In the genomic region with DNA sequence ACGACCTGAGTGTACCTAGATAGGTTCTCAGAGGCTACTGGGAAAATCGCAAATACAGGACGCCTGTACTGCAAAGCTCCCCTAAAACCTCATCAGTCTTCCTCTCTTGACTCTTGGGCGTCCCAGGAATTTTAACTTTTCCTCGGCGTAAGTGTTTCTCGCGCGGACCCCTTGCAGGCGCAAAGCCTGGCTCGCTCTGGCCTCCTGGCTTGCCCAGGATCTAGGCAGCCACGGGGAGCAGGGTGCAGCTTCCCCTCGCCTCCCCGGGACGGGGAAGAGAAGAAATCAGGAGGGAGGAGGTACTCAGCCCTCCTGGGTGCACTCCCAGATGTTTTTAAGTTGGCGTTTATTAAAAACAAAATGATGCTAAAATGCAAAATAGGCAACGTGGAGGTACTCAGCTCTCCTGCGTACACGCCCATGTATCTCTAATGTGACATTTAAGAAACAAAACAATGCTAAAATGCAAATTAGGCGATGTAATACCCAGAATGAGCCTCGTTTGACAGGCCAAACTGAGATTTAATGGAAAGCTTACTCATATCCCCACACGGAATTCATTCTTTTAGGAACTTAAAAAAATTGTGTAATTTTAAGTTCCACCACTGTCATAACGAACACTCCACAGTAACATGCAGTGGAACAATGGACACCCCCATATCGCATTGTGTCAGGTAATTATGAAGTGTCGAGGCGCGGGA, we compare ENCODE assay signal across 8 cellular contexts. TPM values are rescaled to one million over a fixed set of nuclear protein-coding genes. Genes with fewer than 3 reads are reported as not detected.
DNase-seq lines count a peak whose midpoint lies in the region; ATAC-seq and TF ChIP-seq lines count a peak whose summit lies in the region.

No MANE protein-coding gene starts in this region.

- H3K4me1 Mint-ChIP-seq in progenitor cell of endocrine pancreas (ENCODE audit: low read depth), result peaks cover 14% of the 10 kb centered on the region

- H3K9me3 ChIP-seq in DND-41 (ENCODE audit: insufficient read depth, low read length, severe bottlenecking), result no peaks in the 10 kb centered on the region
- H3K9me3 ChIP-seq in OCI-LY7 (ENCODE audit: low read length), result no peaks in the 10 kb centered on the region
- H3K9me3 ChIP-seq in body of pancreas, result no peaks in the 10 kb centered on the region

- H3K27ac ChIP-seq in DND-41 (ENCODE audit: low read length) (no peak overlapping the region), OCI-LY7 (ENCODE audit: low read depth, low read length, poor library complexity, severe bottlenecking) (peak overlapping the region; percentile 67), body of pancreas (no peak overlapping the region)

- H3K4me2 ChIP-seq in DND-41 (ENCODE audit: insufficient read depth, low read length), result peak overlapping the region; percentile 86
- peak overlapping the region; percentile 93 for H3K4me2 ChIP-seq in OCI-LY7 (ENCODE audit: low read length)

- CTCF ChIA-PET in OCI-LY7 (lab: Charles Lee; ENCODE audit: unreplicated experiment), result interaction anchor here (1.0 to 1.5 kb wide), 6 partner anchors 30 to 186 kb away, joined by 3 to 5 read pairs (median 4); no protein-coding TSS in a partner anchor

- peak overlapping the region; percentile 80 for H3K4me3 Mint-ChIP-seq in progenitor cell of endocrine pancreas (ENCODE audit: low read depth)

- H3K27me3 ChIP-seq in DND-41 (ENCODE audit: insufficient read depth, low read length, poor library complexity), result peaks cover 32% of the 10 kb centered on the region
- H3K27me3 ChIP-seq in body of pancreas, result no peaks in the 10 kb centered on the region

- no peak for ATAC-seq in DND-41 (ENCODE audit: insufficient read depth, low read depth)
- no peak for ATAC-seq in GM21447 (IDR thresholded peaks at IDR 0.05; ENCODE audit: unreplicated experiment)
- no peak for ATAC-seq in body of pancreas

- no TSS peak for BruUV-seq in OCI-LY7 (replicated peaks; lab: Mats Ljungman, UMichigan)

- H3K9me3 Mint-ChIP-seq in progenitor cell of endocrine pancreas (ENCODE audit: low read depth), result no peaks in the 10 kb centered on the region

- H3K36me3 Mint-ChIP-seq in progenitor cell of endocrine pancreas (ENCODE audit: insufficient read depth), result no peaks in the 10 kb centered on the region

- H2AFZ ChIP-seq in DND-41 (ENCODE audit: low read depth, low read length) (peak overlapping the region; percentile 66), OCI-LY7 (ENCODE audit: low read length) (peak overlapping the region; percentile 59; the same call in 1 of the 2 replicates)

- TF ChIP-seq CTCF in DND-41 (IDR thresholded peaks at IDR 0.05; ENCODE audit: borderline replicate concordance, extremely low read depth, low read length, poor library complexity, severe bottlenecking) (no peak), OCI-LY7 (conservative IDR thresholded peaks at IDR 0.05; ENCODE audit: low read length) (no peak), fibroblast of mammary gland (conservative IDR thresholded peaks at IDR 0.05; ENCODE audit: control insufficient read depth, insufficient read depth, low read depth, low read length) (no peak), progenitor cell of endocrine pancreas (IDR thresholded peaks at IDR 0.05; ENCODE audit: unreplicated experiment) (no peak), body of pancreas (IDR thresholded peaks at IDR 0.05) (no peak)

- TF ChIP-seq POLR2A in body of pancreas (IDR thresholded peaks at IDR 0.05), result no peak

- H3K9me2 ChIP-seq in OCI-LY7 (ENCODE audit: insufficient read depth, low read length), result no peaks in the 10 kb centered on the region

- H3K27ac Mint-ChIP-seq in progenitor cell of endocrine pancreas, result peak overlapping the region; percentile 80

- peaks cover 37% of the 10 kb centered on the region for H3K4me1 ChIP-seq in DND-41 (ENCODE audit: insufficient read depth, low read length)
- peaks cover 30% of the 10 kb centered on the region for H3K4me1 ChIP-seq in OCI-LY7 (ENCODE audit: insufficient read depth, low read length, poor library complexity, severe bottlenecking)
- H3K4me1 ChIP-seq in body of pancreas, result peaks cover 23% of the 10 kb centered on the region

- peak overlapping the region; percentile 58 to 59; a peak in 3 of 4 replicates for H3K4me3 ChIP-seq in DND-41 (ENCODE audit: low read depth in 1 of 2, low read length in 2 of 2)
- H3K4me3 ChIP-seq in OCI-LY7 (ENCODE audit: low read depth, low read length, poor library complexity, severe bottlenecking), result peak overlapping the region; percentile 95
- peak overlapping the region; percentile 70 for H3K4me3 ChIP-seq in fibroblast of mammary gland (ENCODE audit: control insufficient read depth, low read depth, low read length)
- no peak overlapping the region for H3K4me3 ChIP-seq in body of pancreas

- H3K36me3 ChIP-seq in DND-41 (ENCODE audit: insufficient read depth, low read length), result no peaks in the 10 kb centered on the region
- peaks cover 5% of the 10 kb centered on the region; the same call in 1 of the 2 replicates for H3K36me3 ChIP-seq in OCI-LY7 (ENCODE audit: insufficient read depth, low read length)
- no peaks in the 10 kb centered on the region for H3K36me3 ChIP-seq in body of pancreas (replicated peaks in 1 of 2; ENCODE audit: insufficient read depth in 1 of 2, low read depth in 2 of 2)

- H3K79me2 ChIP-seq in DND-41 (ENCODE audit: insufficient read depth, low read length) (peaks cover 20% of the 10 kb centered on the region), OCI-LY7 (ENCODE audit: insufficient read depth, low read depth, low read length) (peaks cover 31% of the 10 kb centered on the region)

- intact Hi-C loops in OCI-LY7 (cut with micrococcal nuclease; ENCODE audit: unreplicated experiment), result loop anchor here (2.0 kb wide), 1 partner anchor 170 kb away; no protein-coding TSS in a partner anchor
- intact Hi-C loops in body of pancreas (cut with DNase I), result no loop called here

- H3K27me3 Mint-ChIP-seq in progenitor cell of endocrine pancreas, result peaks cover 49% of the 10 kb centered on the region

- H4K20me1 ChIP-seq in DND-41 (ENCODE audit: insufficient read depth, low read length) (no peaks in the 10 kb centered on the region), OCI-LY7 (ENCODE audit: insufficient read depth, low read length) (0 out of 2 replicates have a peak, but pooled peaks cover 6% of the 10 kb centered on the region)

- 36 to 48% methylated on average over 26 to 27 of the region's 27 CpGs for WGBS in body of pancreas, 2 donors

- H3K9ac ChIP-seq in DND-41 (ENCODE audit: low read depth, low read length), result peak overlapping the region; percentile 77

- DNase-seq in DND-41 (no peak), OCI-LY7 (ENCODE audit: low spot score) (no peak), fibroblast of mammary gland (ENCODE audit: low read depth) (no peak), progenitor cell of endocrine pancreas (ENCODE audit: low spot score, unreplicated experiment) (no peak), 8988T (no peak), body of pancreas (no peak), SW480 (ENCODE audit: low spot score) (no peak)

- POLR2A ChIA-PET in OCI-LY7 (lab: Charles Lee), result interaction anchor here (0.5 to 5.4 kb wide), 12 partner anchors 9 to 171 kb away, joined by 3 to 25 read pairs (median 4); a partner anchor contains a TSS

RNA-seq across cellular contexts. Expression of a gene that starts 1.6 kb away (rescaled TPM):
- 16.0 and 21.5 TPM in 2 replicates for total RNA-seq in OCI-LY7 (2014; rRNA removed; shearing (Covaris generic))
- total RNA-seq in OCI-LY7 (2022), result 29.4 and 31.3 TPM in 2 replicates
- total RNA-seq in progenitor cell of endocrine pancreas, result 15.4 and 17.0 TPM in 2 replicates
- 1 to 10 TPM in 1 of 2 donors, under 1 TPM in 1; 0.66 to 3.1 TPM for total RNA-seq in body of pancreas

RNA-seq across cellular contexts. Expression of a gene that starts 29.0 kb away (rescaled TPM):
- 7.4 and 14.7 TPM in 2 replicates for total RNA-seq in OCI-LY7 (2014; rRNA removed; shearing (Covaris generic))
- total RNA-seq in OCI-LY7 (2022), result 24.9 and 25.2 TPM in 2 replicates
- 12.5 and 12.8 TPM in 2 replicates for total RNA-seq in progenitor cell of endocrine pancreas
- 10 to 100 TPM in 1 of 2 donors, 1 to 10 TPM in 1; 6.2 to 10.9 TPM for total RNA-seq in body of pancreas

Comparison
In these comparisons a context has a peak if more than half of its experiments do, and no peak if none do; other contexts are left out.
1. H3K4me3 ChIP-seq: peak in DND-41 (2 of 2), OCI-LY7 (single experiment) and fibroblast of mammary gland (single experiment); none in body of pancreas (0 of 2).